In genomic region chr1:244513493-244513892, GRCh38 we compare ENCODE assay signal across 35 cellular contexts. TPM values are rescaled to one million over a fixed set of nuclear protein-coding genes. Genes with fewer than 3 reads are reported as not detected.
"Had no signal": no experiment of that assay in that cellular context is flagged by ENCODE, and none has a peak within 500 bp of the region (broad histone marks: within the 10 kb centered on the region; RNA-seq: fewer than 3 reads in every experiment).

No MANE protein-coding gene starts in this region.

- H3K27ac ChIP-seq: KMS-11 had no signal

- DNase-seq: Karpas-422, Kasumi-1, MG63, MM.1S, MV-4-11, NCI-H1048, NCI-H1092, NCI-H1092 treated with DMSO at 0.1 percent for 48 hours, NCI-H1105, NCI-H1105 treated with DMSO at 0.1 percent for 48 hours, NCI-H1417, NCI-H1417 treated with DMSO at 0.1 percent for 48 hours, NCI-H1436, NCI-H1436 treated with DMSO at 0.1 percent for 48 hours, NCI-H146, NCI-H1694, NCI-H1694 treated with DMSO at 0.1 percent for 48 hours, NCI-H187 treated with DMSO at 0.1 percent for 48 hours, NCI-H1930, NCI-H2029, NCI-H2029 treated with DMSO at 0.1 percent for 48 hours, NCI-H2081, NCI-H2081 treated with DMSO at 0.1 percent for 48 hours, NCI-H2107, NCI-H2171, NCI-H2171 treated with DMSO at 0.1 percent for 48 hours, NCI-H2227 treated with DMSO at 0.1 percent for 48 hours, NCI-H226, NCI-H345, NCI-H446, NCI-H446 treated with DMSO at 0.1 percent for 48 hours, NCI-H510A, NCI-H510A treated with DMSO at 0.1 percent for 48 hours had no signal

- H3K36me3 ChIP-seq: MG63 had no signal

- H3K27me3 ChIP-seq: MG63 had no signal

- H3K9ac ChIP-seq: KMS-11 had no signal

- H3K4me3 ChIP-seq: MG63 had no signal

- H3K9me3 ChIP-seq: MG63 had no signal

- H3K4me2 ChIP-seq: KMS-11 had no signal

RNA-seq across cellular contexts. Expression of gene CATSPERE, which starts 52.4 kb away (rescaled TPM):
- total RNA-seq: NCI-H460 had no signal
